21 cellular contexts compared by ENCODE assay signal in the genomic region with DNA sequence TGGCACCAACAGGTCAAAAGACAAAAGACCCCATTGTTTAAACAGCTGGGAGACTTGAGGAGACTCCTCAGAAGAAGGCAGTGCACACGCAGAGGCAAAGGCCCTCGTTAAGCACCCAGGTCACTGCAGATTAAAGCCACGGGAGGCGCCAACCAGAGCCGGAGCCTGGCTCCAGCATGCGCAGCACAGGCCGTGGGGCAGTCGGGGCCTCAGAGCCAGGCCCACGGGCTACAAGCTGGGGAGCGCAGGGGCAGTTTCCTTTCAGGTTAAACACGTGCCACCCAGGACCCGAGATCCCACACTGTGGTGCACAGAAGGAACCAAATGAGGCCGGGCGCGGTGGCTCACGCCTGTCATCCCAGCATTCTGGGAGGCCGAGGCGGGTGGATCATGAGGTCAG. TPM values are rescaled to one million over a fixed set of nuclear protein-coding genes. Genes with fewer than 3 reads are reported as not detected.
A peak's percentile ranks its signal among the peaks of the same experiment; 100 is the strongest.
DNase-seq lines count a peak whose midpoint lies in the region; ATAC-seq, FAIRE-seq and TF ChIP-seq lines count a peak whose summit lies in the region.
"Had no signal": no experiment of that assay in that cellular context is flagged by ENCODE, and none has a peak within 500 bp of the region (broad histone marks: within the 10 kb centered on the region; RNA-seq: fewer than 3 reads in every experiment).

No MANE protein-coding gene starts in this region.

- in situ Hi-C loops in K562 (cut with MboI), result no loop called here

- TF ChIP-seq RAD21 in K562 (CRISPR knock-in tag; conservative IDR thresholded peaks at IDR 0.05 in 1 of 2, IDR thresholded peaks at IDR 0.05 in 1 of 2), result no peak

- no peaks in the 10 kb centered on the region for H3K9me1 ChIP-seq in K562 (ENCODE audit: control insufficient read depth, insufficient read depth, low read length)

- H2BK12ac ChIP-seq in neuronal stem cell (ENCODE audit: low read length), result peak overlapping the region; percentile 99

- no peak for DNase-seq in T-helper 2 cell treated with Interferon-gamma antibody and Interleukin-4, amounts not matched to agents 5 μg/mL and 100 μg/mL, for 36 hours (ENCODE audit: low spot score)
- DNase-seq in T-helper 2 cell, result no peak
- no peak for DNase-seq in K562 (ENCODE audit: extremely low read depth in 1 of 4, low spot score in 3 of 4)
- no peak for DNase-seq in neuronal stem cell (ENCODE audit: low spot score)
- no peak for DNase-seq in DMS53 treated with DMSO at 0.1 percent for 48 hours (lab: John Stamatoyannopoulos, UW; ENCODE audit: unreplicated experiment)
- no peak for DNase-seq in cerebellar cortex (ENCODE audit: low spot score)
- DNase-seq in GM12891 (ENCODE audit: insufficient read length, low spot score), result no peak
- DNase-seq: AML-193; CD4-positive, CD25-positive, alpha-beta regulatory T cell; DMS153; GF-D8; KBM-7; NCI-H1694 treated with DMSO at 0.1 percent for 48 hours; NCI-H2107; NCI-H2227 treated with DMSO at 0.1 percent for 48 hours; NCI-H510A treated with DMSO at 0.1 percent for 48 hours; NCI-H774 had no signal

- no peaks in the 10 kb centered on the region for H3K36me3 Mint-ChIP-seq in T-helper 2 cell treated with Interferon-gamma antibody and Interleukin-4, amounts not matched to agents 5 μg/mL and 100 μg/mL, for 36 hours (ENCODE audit: low read depth)
- H3K36me3 Mint-ChIP-seq: CD4-positive, CD25-positive, alpha-beta regulatory T cell had no signal

- peak overlapping the region; percentile 15 for H3K27ac Mint-ChIP-seq in T-helper 2 cell treated with Interferon-gamma antibody and Interleukin-4, amounts not matched to agents 5 μg/mL and 100 μg/mL, for 36 hours
- H3K27ac Mint-ChIP-seq: GM23338 had no signal

- CTCF ChIA-PET in K562 (lab: Yijun Ruan, JAX; ENCODE audit: low intra/inter-chr PET ratio), result no interaction called here

- no peak overlapping the region for H2BK5ac ChIP-seq in neuronal stem cell (ENCODE audit: low read length)

- no peak overlapping the region for H3K23ac ChIP-seq in neuronal stem cell (ENCODE audit: low read depth, low read length, poor library complexity)

- no peaks in the 10 kb centered on the region for H3K27me3 Mint-ChIP-seq in T-helper 2 cell treated with Interferon-gamma antibody and Interleukin-4, amounts not matched to agents 5 μg/mL and 100 μg/mL, for 36 hours (ENCODE audit: low read depth)
- H3K27me3 Mint-ChIP-seq: CD4-positive, CD25-positive, alpha-beta regulatory T cell had no signal

- peaks cover 99% of the 10 kb centered on the region for H3K79me2 ChIP-seq in K562 (ENCODE audit: control insufficient read depth, insufficient read depth, low read length)

- H3K27ac ChIP-seq in K562 (ENCODE audit: extremely low read depth, low read depth, low read length), result peak overlapping the region; percentile 21; the same call in 1 of the 3 replicates
- no peak overlapping the region for H3K27ac ChIP-seq in neuronal stem cell (replicated peaks; ENCODE audit: low read length)
- H3K27ac ChIP-seq in subcutaneous abdominal adipose tissue (ENCODE audit: low read depth, low read length), result peak overlapping the region; percentile 60
- H3K27ac ChIP-seq: 22Rv1 had no signal

- H4K91ac ChIP-seq in neuronal stem cell (ENCODE audit: low read depth, low read length, poor library complexity), result no peak overlapping the region

- H3K14ac ChIP-seq in neuronal stem cell (ENCODE audit: low read length), result peak overlapping the region; percentile 94

- H3K4me2 ChIP-seq in K562 (ENCODE audit: insufficient read depth, low read length) (no peak overlapping the region), neuronal stem cell (ENCODE audit: insufficient read depth, low read length, poor library complexity, severe bottlenecking) (no peak overlapping the region)
- H3K4me2 ChIP-seq: GM23338 had no signal

- H3K36me3 ChIP-seq in K562 (ENCODE audit: control insufficient read depth, insufficient read depth, low read length) (peaks cover 73% of the 10 kb centered on the region), neuronal stem cell (replicated peaks in 1 of 2; ENCODE audit: control insufficient read depth in 2 of 2, insufficient read depth in 2 of 2, low read length in 2 of 2) (no peaks in the 10 kb centered on the region), subcutaneous abdominal adipose tissue (ENCODE audit: control insufficient read depth in 5 of 5, insufficient read depth in 5 of 5, low read length in 5 of 5) (no peaks in the 10 kb centered on the region)

- POLR2A ChIA-PET in K562 (lab: Yijun Ruan, JAX), result interaction anchor here (0.9 to 1.8 kb wide), 3 partner anchors 9 to 17 kb away, joined by 4 to 8 read pairs (median 5); partner anchors contain the start of gene PIEZO1

- H3K4me1 Mint-ChIP-seq in T-helper 2 cell treated with Interferon-gamma antibody and Interleukin-4, amounts not matched to agents 5 μg/mL and 100 μg/mL, for 36 hours (ENCODE audit: low read depth), result peaks cover 10% of the 10 kb centered on the region

- H3K9me3 ChIP-seq in K562 (replicated peaks; ENCODE audit: control insufficient read depth, insufficient read depth, low read depth, low read length) (no peaks in the 10 kb centered on the region), neuronal stem cell (replicated peaks in 1 of 2; ENCODE audit: control insufficient read depth in 2 of 2, insufficient read depth in 1 of 2, low read depth in 1 of 2, low read length in 2 of 2) (peaks cover 0 to 2% of the 10 kb centered on the region in 2 donors), subcutaneous abdominal adipose tissue (ENCODE audit: control insufficient read depth in 5 of 5, low read length in 5 of 5) (no peaks in the 10 kb centered on the region)

- TF ChIP-seq CTCF in K562 (IDR thresholded peaks at IDR 0.05 in 2 of 3, conservative IDR thresholded peaks at IDR 0.05 in 1 of 3; ENCODE audit: insufficient read depth in 2 of 3, low read depth in 1 of 3, low read length in 3 of 3), result no peak

- H4K8ac ChIP-seq in neuronal stem cell (ENCODE audit: low read depth, low read length), result no peak overlapping the region

- no peak for ATAC-seq in K562
- ATAC-seq: GM23338, HCT116 had no signal

- peaks cover 63 to 99% of the 10 kb centered on the region in 2 experiments for H3K4me1 ChIP-seq in K562 (replicated peaks in 1 of 2; ENCODE audit: control insufficient read depth in 2 of 2, insufficient read depth in 2 of 2, low read length in 2 of 2)
- H3K4me1 ChIP-seq in neuronal stem cell (ENCODE audit: control insufficient read depth in 2 of 2, insufficient read depth in 1 of 2, low read depth in 1 of 2, low read length in 2 of 2), result peaks cover 27 to 35% of the 10 kb centered on the region in 2 donors
- peaks cover 8 to 93% (median 86%) of the 10 kb centered on the region in 5 donors for H3K4me1 ChIP-seq in subcutaneous abdominal adipose tissue (ENCODE audit: control insufficient read depth in 5 of 5, insufficient read depth in 5 of 5, low read length in 5 of 5)

- H4K20me1 ChIP-seq in K562 (replicated peaks; ENCODE audit: control insufficient read depth, insufficient read depth, low read length), result peaks cover 8% of the 10 kb centered on the region

- H3K79me1 ChIP-seq in neuronal stem cell (ENCODE audit: low read depth, low read length), result peaks cover 9% of the 10 kb centered on the region

- H2BK15ac ChIP-seq in neuronal stem cell (ENCODE audit: low read length), result peak overlapping the region; percentile 75

- peak overlapping the region; percentile 27 for H3K18ac ChIP-seq in neuronal stem cell (ENCODE audit: low read length)

- WGBS in K562 (ENCODE audit: insufficient coverage, low coverage, missing lambda C conversion rate), result 87% methylated on average over 17 of the region's 18 CpGs
- no CpG with 5 or more reads among the region's 18 CpGs for WGBS in neuronal stem cell (ENCODE audit: extremely low coverage in 2 of 2, insufficient read length in 2 of 2, insufficient replicate concordance in 1 of 2), 2 donors

- H3K9ac ChIP-seq in K562 (ENCODE audit: insufficient read depth in 1 of 2, low read depth in 2 of 2, low read length in 2 of 2) (peak overlapping the region in 1 of 2 experiments; percentile 11; a peak in 1 of 4 replicates), neuronal stem cell (ENCODE audit: low read depth, low read length, poor library complexity) (no peak overlapping the region), subcutaneous abdominal adipose tissue (ENCODE audit: low read length in 5 of 5) (peak overlapping the region in 1 of 5 donors; percentile 41)

- no peak overlapping the region for H3K4ac ChIP-seq in neuronal stem cell (ENCODE audit: low read length)

- no TSS peak for BruUV-seq in K562 (replicated peaks; lab: Mats Ljungman, UMichigan)

- H3K9me3 Mint-ChIP-seq in T-helper 2 cell treated with Interferon-gamma antibody and Interleukin-4, amounts not matched to agents 5 μg/mL and 100 μg/mL, for 36 hours, result no peaks in the 10 kb centered on the region
- H3K9me3 Mint-ChIP-seq: CD4-positive, CD25-positive, alpha-beta regulatory T cell; GM23338 had no signal

- H2AFZ ChIP-seq in K562 (ENCODE audit: low read depth, low read length) (no peak overlapping the region), neuronal stem cell (ENCODE audit: low read length) (no peak overlapping the region)
- H2AFZ ChIP-seq: GM23338 had no signal

- H3K4me3 ChIP-seq in K562 (no peak overlapping the region), neuronal stem cell (ENCODE audit: low read length in 2 of 2) (no peak overlapping the region), subcutaneous abdominal adipose tissue (ENCODE audit: low read depth in 1 of 5, low read length in 5 of 5) (no peak overlapping the region)
- H3K4me3 ChIP-seq: GM23338 had no signal

- TF ChIP-seq POLR2A in K562 (conservative IDR thresholded peaks at IDR 0.05) (no peak), GM12891 (IDR thresholded peaks at IDR 0.05; ENCODE audit: low read depth, low read length) (no peak)

- no peak overlapping the region for H3K4me3 Mint-ChIP-seq in T-helper 2 cell treated with Interferon-gamma antibody and Interleukin-4, amounts not matched to agents 5 μg/mL and 100 μg/mL, for 36 hours
- H3K4me3 Mint-ChIP-seq: GM23338 had no signal

- H3K27me3 ChIP-seq in K562 (ENCODE audit: control insufficient read depth in 2 of 2, insufficient read depth in 2 of 2, low read length in 2 of 2) (no peaks in the 10 kb centered on the region), neuronal stem cell (ENCODE audit: control insufficient read depth in 3 of 3, insufficient read depth in 3 of 3, low read depth in 1 of 3, low read length in 3 of 3) (peaks cover 0 to 8% (median 0%) of the 10 kb centered on the region in 3 experiments), subcutaneous abdominal adipose tissue (ENCODE audit: control insufficient read depth in 5 of 5, insufficient read depth in 4 of 5, low read length in 5 of 5) (no peaks in the 10 kb centered on the region)

- intact Hi-C loops in K562 (cut with micrococcal nuclease), result loop anchor here (2.0 kb wide), 1 partner anchor 25 kb away; no protein-coding TSS in a partner anchor

- H2AK5ac ChIP-seq in neuronal stem cell (ENCODE audit: low read depth, low read length), result peak overlapping the region; percentile 52

- H2BK120ac ChIP-seq in neuronal stem cell (ENCODE audit: low read depth, low read length), result no peak overlapping the region

- FAIRE-seq in K562 (lab: Jason Lieb, UNC) (no peak), GM12891 (lab: Jason Lieb, UNC) (no peak)

- no peak for TF ChIP-seq EP300 in K562 (IDR thresholded peaks at IDR 0.05; ENCODE audit: low read length)

RNA-seq across cellular contexts. Expression of gene PIEZO1, which starts 9.2 kb away (rescaled TPM):
- total RNA-seq in K562 (2011; cell fraction: chromatin; rRNA removed; ENCODE audit: low replicate concordance), result 759 and 2,233 TPM in 2 replicates
- total RNA-seq in K562 (2011; cell fraction: nucleolus; rRNA removed), result 1,565 and 1,591 TPM in 2 replicates
- total RNA-seq in K562 (2011; cell fraction: nucleoplasm; rRNA removed), result 1,027 and 1,219 TPM in 2 replicates
- 213 and 305 TPM in 2 replicates for total RNA-seq in K562 (2014; rRNA removed)
- total RNA-seq in K562 (2014; rRNA removed; fragmentation: Illumina TruSeq; extraction: Trizol), result 44.5 and 45.2 TPM in 2 replicates
- total RNA-seq in K562 (2015; rRNA removed; fragmentation: Illumina TruSeq; extraction: Trizol), result 97.9 and 113 TPM in 2 replicates
- 354 and 432 TPM in 2 replicates for total RNA-seq in K562 (2021)
- polyA plus RNA-seq in K562 (2011; rRNA removed), result 131 and 170 TPM in 2 replicates
- polyA plus RNA-seq in K562 (2011; cell fraction: cytosol; rRNA removed), result 143 and 281 TPM in 2 replicates
- 1,334 and 2,777 TPM in 2 replicates for polyA plus RNA-seq in K562 (2011; cell fraction: nucleus; rRNA removed)
- 266 and 440 TPM in 2 replicates for polyA plus RNA-seq in K562 (2012)
- polyA plus RNA-seq in K562 (2014; fragmentation: Illumina TruSeq; extraction: Trizol), result 146 and 201 TPM in 2 replicates
- polyA plus RNA-seq in K562 (2014; fragmentation: Nextera tagmentation; extraction: Ambion mirVana), result 1 to 10 TPM; 3.6 to 9.6 TPM
- 319 and 383 TPM in 2 replicates for polyA plus RNA-seq in K562 (2014; rRNA removed)
- 56.6 and 97.2 TPM in 2 replicates for polyA minus RNA-seq in K562 (2011; rRNA and poly(A)+ RNA removed)
- 155 and 200 TPM in 2 replicates for polyA minus RNA-seq in K562 (2011; cell fraction: cytosol; rRNA and poly(A)+ RNA removed)
- 321 and 450 TPM in 2 replicates for polyA minus RNA-seq in K562 (2011; cell fraction: nucleus; rRNA and poly(A)+ RNA removed)
- polyA plus RNA-seq in neuronal stem cell (2013, experiment 1 of 2), result 8.0 TPM
- 9.2 TPM for polyA plus RNA-seq in neuronal stem cell (2013, experiment 2 of 2)
- polyA plus RNA-seq in GM12891 (2012; ENCODE audit: low read depth, missing spikeins), result 67.7 TPM

RNA-seq across cellular contexts. Expression of gene CDT1, which starts 27.8 kb away (rescaled TPM):
- 14.1 and 55.6 TPM in 2 replicates for total RNA-seq in K562 (2011; cell fraction: chromatin; rRNA removed; ENCODE audit: low replicate concordance)
- 67.5 and 87.8 TPM in 2 replicates for total RNA-seq in K562 (2011; cell fraction: nucleolus; rRNA removed)
- 29.4 and 38.8 TPM in 2 replicates for total RNA-seq in K562 (2011; cell fraction: nucleoplasm; rRNA removed)
- 114 and 119 TPM in 2 replicates for total RNA-seq in K562 (2014; rRNA removed)
- 3.4 and 4.4 TPM in 2 replicates for total RNA-seq in K562 (2014; rRNA removed; fragmentation: Illumina TruSeq; extraction: Trizol)
- 14.4 and 17.9 TPM in 2 replicates for total RNA-seq in K562 (2015; rRNA removed; fragmentation: Illumina TruSeq; extraction: Trizol)
- total RNA-seq in K562 (2021), result 173 and 178 TPM in 2 replicates
- 14.2 and 29.4 TPM in 2 replicates for polyA plus RNA-seq in K562 (2011; rRNA removed)
- polyA plus RNA-seq in K562 (2011; cell fraction: cytosol; rRNA removed), result 48.5 and 101 TPM in 2 replicates
- 38.4 and 58.3 TPM in 2 replicates for polyA plus RNA-seq in K562 (2011; cell fraction: nucleus; rRNA removed)
- polyA plus RNA-seq in K562 (2012), result 68.4 and 200 TPM in 2 replicates
- 9.3 and 47.1 TPM in 2 replicates for polyA plus RNA-seq in K562 (2014; fragmentation: Illumina TruSeq; extraction: Trizol)
- 1 to 10 TPM in 1 of 2 experiments, under 1 TPM in 1; 0.92 to 1.6 TPM for polyA plus RNA-seq in K562 (2014; fragmentation: Nextera tagmentation; extraction: Ambion mirVana)
- polyA plus RNA-seq in K562 (2014; rRNA removed), result 53.6 and 65.8 TPM in 2 replicates
- 9.8 and 10.4 TPM in 2 replicates for polyA minus RNA-seq in K562 (2011; rRNA and poly(A)+ RNA removed)
- 102 and 178 TPM in 2 replicates for polyA minus RNA-seq in K562 (2011; cell fraction: cytosol; rRNA and poly(A)+ RNA removed)
- 25.2 and 25.9 TPM in 2 replicates for polyA minus RNA-seq in K562 (2011; cell fraction: nucleus; rRNA and poly(A)+ RNA removed)
- 40.6 TPM for polyA plus RNA-seq in neuronal stem cell (2013, experiment 1 of 2)
- 40.0 TPM for polyA plus RNA-seq in neuronal stem cell (2013, experiment 2 of 2)
- polyA plus RNA-seq in GM12891 (2012; ENCODE audit: low read depth, missing spikeins), result 29.8 TPM

RNA-seq across cellular contexts. Expression of gene APRT, which starts 35.9 kb away (rescaled TPM):
- 35.4 and 135 TPM in 2 replicates for total RNA-seq in K562 (2011; cell fraction: chromatin; rRNA removed; ENCODE audit: low replicate concordance)
- 138 and 183 TPM in 2 replicates for total RNA-seq in K562 (2011; cell fraction: nucleolus; rRNA removed)
- total RNA-seq in K562 (2011; cell fraction: nucleoplasm; rRNA removed), result 82.7 and 89.3 TPM in 2 replicates
- total RNA-seq in K562 (2014; rRNA removed) (409 and 555 TPM in 2 replicates), K562 (2014; rRNA removed; fragmentation: Illumina TruSeq; extraction: Trizol) (86.2 and 129 TPM in 2 replicates), K562 (2015; rRNA removed; fragmentation: Illumina TruSeq; extraction: Trizol) (213 and 224 TPM in 2 replicates), K562 (2021) (340 and 359 TPM in 2 replicates)
- polyA plus RNA-seq in K562 (2011; rRNA removed) (146 and 234 TPM in 2 replicates), K562 (2014; fragmentation: Illumina TruSeq; extraction: Trizol) (94.4 and 200 TPM in 2 replicates), K562 (2014; fragmentation: Nextera tagmentation; extraction: Ambion mirVana) (100 to 1,000 TPM in 1 of 2 experiments, 10 to 100 TPM in 1; 41.7 to 116 TPM), K562 (2014; rRNA removed) (354 and 422 TPM in 2 replicates)
- polyA plus RNA-seq in K562 (2011; cell fraction: cytosol; rRNA removed), result 130 and 287 TPM in 2 replicates
- polyA plus RNA-seq in K562 (2011; cell fraction: nucleus; rRNA removed), result 161 and 192 TPM in 2 replicates
- 290 and 337 TPM in 2 replicates for polyA plus RNA-seq in K562 (2012)
- polyA minus RNA-seq in K562 (2011; rRNA and poly(A)+ RNA removed), result 17.6 and 29.0 TPM in 2 replicates
- polyA minus RNA-seq in K562 (2011; cell fraction: cytosol; rRNA and poly(A)+ RNA removed), result 127 and 142 TPM in 2 replicates
- 49.9 and 62.3 TPM in 2 replicates for polyA minus RNA-seq in K562 (2011; cell fraction: nucleus; rRNA and poly(A)+ RNA removed)
- polyA plus RNA-seq in neuronal stem cell (2013, experiment 1 of 2), result 146 TPM
- 150 TPM for polyA plus RNA-seq in neuronal stem cell (2013, experiment 2 of 2)
- 182 TPM for polyA plus RNA-seq in GM12891 (2012; ENCODE audit: low read depth, missing spikeins)
